Comparison of ENCODE assay signal across 25 cellular contexts in the genomic region with DNA sequence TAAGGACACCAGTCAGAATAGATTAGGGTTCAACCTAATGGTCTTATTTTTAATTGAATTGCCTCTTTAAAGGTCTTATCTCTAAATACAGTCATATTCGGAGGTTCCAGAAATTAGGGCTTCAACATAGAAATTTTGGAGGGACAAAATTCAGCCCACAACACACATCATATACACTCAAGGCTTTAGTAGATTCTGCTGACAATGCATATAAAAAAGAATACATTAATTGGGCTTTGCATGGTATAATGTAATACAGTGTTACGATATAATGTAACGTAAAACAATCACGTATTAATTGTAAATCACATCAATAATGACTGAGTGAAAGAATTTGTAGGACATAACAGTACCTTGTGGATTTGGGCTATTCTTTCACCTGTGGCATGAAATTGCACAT.
"Had no signal": no experiment of that assay in that cellular context is flagged by ENCODE, and none has a peak within 500 bp of the region (broad histone marks: within the 10 kb centered on the region; RNA-seq: fewer than 3 reads in every experiment).

No MANE protein-coding gene starts in this region.

- H3K9me3 ChIP-seq: colonic mucosa, esophagus squamous epithelium, gastrocnemius medialis, heart right ventricle, left lung, lower lobe of right lung, mucosa of descending colon had no signal

- DNase-seq: colonic mucosa; cortex of kidney; effector CD8-positive, alpha-beta T cell; effector memory CD8-positive, alpha-beta T cell; endodermal cell; erythroblast; esophagus squamous epithelium; foreskin fibroblast; foreskin melanocyte; gastrocnemius medialis; glutamatergic neuron; head of caudate nucleus; heart right ventricle; hippocampal formation; left cardiac atrium; left lung; left ventricle myocardium superior; lower lobe of right lung; mesenchymal stem cell; mucosa of descending colon; naive B cell had no signal

- H3K27me3 ChIP-seq: colonic mucosa, esophagus squamous epithelium, gastrocnemius medialis, heart right ventricle, left lung had no signal

- H3K36me3 ChIP-seq: colonic mucosa, esophagus squamous epithelium, gastrocnemius medialis, heart right ventricle, left lung, lower lobe of right lung had no signal

- H3K27ac ChIP-seq: colonic mucosa, epithelial cell of prostate, esophagus squamous epithelium, gastrocnemius medialis, heart right ventricle, left lung, lower lobe of right lung had no signal

- FAIRE-seq: islet of Langerhans, keratinocyte had no signal

- H3K4me1 ChIP-seq: colonic mucosa, esophagus squamous epithelium, gastrocnemius medialis, heart right ventricle, left lung, lower lobe of right lung had no signal

- H3K4me3 ChIP-seq: colonic mucosa, esophagus squamous epithelium, gastrocnemius medialis, heart right ventricle, left lung, lower lobe of right lung, mucosa of descending colon had no signal

- ATAC-seq: effector memory CD8-positive, alpha-beta T cell; esophagus mucosa; gastrocnemius medialis; heart right ventricle; left cardiac atrium; left lung; left ventricle myocardium superior; lower lobe of right lung; mucosa of descending colon had no signal
